ENCODE assay signal across 9 cellular contexts in the genomic region with DNA sequence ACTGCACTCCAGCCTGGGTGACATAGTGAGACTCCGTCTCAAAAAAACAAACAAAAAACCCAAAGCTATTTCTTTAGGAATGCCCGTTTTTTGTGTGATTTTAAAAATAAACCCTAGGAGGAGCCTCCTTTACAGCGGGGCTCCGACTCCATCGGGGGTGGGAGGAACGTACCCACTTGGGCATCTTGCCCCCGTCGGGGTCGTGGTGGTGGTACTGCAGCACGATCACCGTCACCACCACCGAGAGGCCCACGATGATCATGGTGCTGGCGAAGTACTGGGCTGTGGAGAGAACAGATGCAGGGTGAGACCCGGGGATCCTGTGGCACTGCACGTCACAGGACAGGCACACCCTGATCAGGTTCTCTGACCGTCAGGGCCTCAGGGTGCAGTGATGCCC. TPM values are rescaled to one million over a fixed set of nuclear protein-coding genes. Genes with fewer than 3 reads are reported as not detected.
A peak's percentile ranks its signal among the peaks of the same experiment; 100 is the strongest.
DNase-seq lines count a peak whose midpoint lies in the region; ATAC-seq and TF ChIP-seq lines count a peak whose summit lies in the region.
"Not testable (repeated sequence)": the region's sequence is repeated elsewhere in the genome, so short reads cannot be mapped to it uniquely, and the experiment has no call there.
"Had no signal": no experiment of that assay in that cellular context is flagged by ENCODE, and none has a peak within 500 bp of the region (broad histone marks: within the 10 kb centered on the region; RNA-seq: fewer than 3 reads in every experiment).

No MANE protein-coding gene starts in this region.

- not testable (repeated sequence) for H4K5ac ChIP-seq in H9 (ENCODE audit: insufficient read length, low read depth, low read length)

- H2BK120ac ChIP-seq in H9 (ENCODE audit: low read depth, low read length, poor library complexity, severe bottlenecking) = not testable (repeated sequence)

- not testable (repeated sequence) for H3K9ac ChIP-seq in H9 (ENCODE audit: extremely low read depth, insufficient read length, low read length)

- H3K9me3 ChIP-seq in H9 (ENCODE audit: control insufficient read depth, low read depth, low read length) = not testable (repeated sequence)

- H3K27ac ChIP-seq in H9 (ENCODE audit: insufficient read length, low read depth, low read length) = not testable (repeated sequence)

- not testable (repeated sequence) for ATAC-seq in Right ventricle myocardium superior (ENCODE audit: poor library complexity)
- ATAC-seq in sciatic nerve = peak; percentile 22

- H2BK15ac ChIP-seq in H9 (ENCODE audit: low read depth, low read length) = not testable (repeated sequence)

- TF ChIP-seq CTCF in H9 (conservative IDR thresholded peaks at IDR 0.05); type B pancreatic cell (conservative IDR thresholded peaks at IDR 0.05): not testable (repeated sequence)

- H2BK12ac ChIP-seq in H9 (ENCODE audit: insufficient read length, low read depth, low read length) = not testable (repeated sequence)

- H3K4me2 ChIP-seq in H9 (ENCODE audit: insufficient read depth, insufficient read length, low read length) = not testable (repeated sequence)

- not testable (repeated sequence) for H2AK5ac ChIP-seq in H9 (ENCODE audit: insufficient read length, low read length)

- H4K20me1 ChIP-seq in H9 (ENCODE audit: control insufficient read depth, insufficient read depth, insufficient read length) = not testable (repeated sequence)

- DNase-seq in H9 (peak; percentile 3), Right ventricle myocardium superior (peak; percentile 32), left kidney (ENCODE audit: low read depth, low spot score) (peak; percentile 0), mesenteric fat pad (ENCODE audit: low spot score) (peak; percentile 33), type B pancreatic cell (ENCODE audit: extremely low spot score, unreplicated experiment) (peak; percentile 68)
- peak; percentile 53 for DNase-seq in activated effector memory CD4-positive, alpha-beta T cell treated with anti-CD3 and anti-CD28 coated beads, Interleukin-2, amount 50 U/mL, for 16 hours
- DNase-seq in sciatic nerve (ENCODE audit: low spot score) = not testable (repeated sequence)

- not testable (repeated sequence) for H2BK20ac ChIP-seq in H9 (ENCODE audit: low read depth, low read length, poor library complexity, severe bottlenecking)

- intact Hi-C loops in Right ventricle myocardium superior (cut with DNase I); sciatic nerve (cut with DNase I): not testable (repeated sequence)

- not testable (repeated sequence) for H3K23me2 ChIP-seq in H9 (ENCODE audit: insufficient read length, low read depth, low read length, poor library complexity, severe bottlenecking)

- H2BK5ac ChIP-seq in H9 (ENCODE audit: insufficient read length, low read length) = not testable (repeated sequence)

- H3T11ph ChIP-seq in H9 (ENCODE audit: low read length) = not testable (repeated sequence)

- H3K9me3 Mint-ChIP-seq in H9, type B pancreatic cell: not testable (repeated sequence)

- H3K79me2 ChIP-seq in H9 (ENCODE audit: insufficient read depth, low read length) = not testable (repeated sequence)

- not testable (repeated sequence) for H3K4ac ChIP-seq in H9 (ENCODE audit: low read depth, low read length)

- not testable (repeated sequence) for H3K79me1 ChIP-seq in H9 (ENCODE audit: insufficient read depth, low read depth, low read length, poor library complexity, severe bottlenecking)

- no CpG with 5 or more reads among the region's 17 CpGs for WGBS in H9 (ENCODE audit: extremely low coverage, insufficient read length, low lambda C conversion rate)

- H3K4me3 Mint-ChIP-seq in H9, type B pancreatic cell: not testable (repeated sequence)

- H4K8ac ChIP-seq in H9 (replicated peaks; ENCODE audit: insufficient read length, low read depth, low read length) = not testable (repeated sequence)

- H2AFZ ChIP-seq in H9 (ENCODE audit: low read length) = not testable (repeated sequence)

- H3K56ac ChIP-seq in H9 (ENCODE audit: insufficient read length, low read depth, low read length) = not testable (repeated sequence)

- H3K4me1 ChIP-seq in H9 (ENCODE audit: insufficient read depth, low read length) = not testable (repeated sequence)

- not testable (repeated sequence) for H4K91ac ChIP-seq in H9 (ENCODE audit: insufficient read length, low read depth, low read length)

- H3K27ac Mint-ChIP-seq in H9, type B pancreatic cell: not testable (repeated sequence)

- H3K23ac ChIP-seq in H9 (ENCODE audit: insufficient read length, low read depth, low read length) = not testable (repeated sequence)

- not testable (repeated sequence) for H3K27me3 ChIP-seq in H9 (ENCODE audit: insufficient read depth, low read length)

- not testable (repeated sequence) for H3K4me1 Mint-ChIP-seq in H9; type B pancreatic cell (ENCODE audit: unreplicated experiment)

- not testable (repeated sequence) for H3K36me3 Mint-ChIP-seq in H9 (ENCODE audit: insufficient read depth in 1 of 3, low read depth in 3 of 3); type B pancreatic cell

- H3K27me3 Mint-ChIP-seq in H9 (ENCODE audit: low read depth); type B pancreatic cell: not testable (repeated sequence)

- not testable (repeated sequence) for H3K14ac ChIP-seq in H9 (ENCODE audit: insufficient read depth, low read length)

- H3K18ac ChIP-seq in H9 (ENCODE audit: insufficient read length, low read depth, low read length) = not testable (repeated sequence)

RNA-seq across cellular contexts. Expression of a gene that starts 26.1 kb away (rescaled TPM):
- total RNA-seq in H9 (2021) = 2.4 and 4.3 TPM in 2 replicates
- total RNA-seq in Right ventricle myocardium superior = 0.22 TPM
- total RNA-seq in mesenteric fat pad = 3.5 TPM
- 4.7 TPM for total RNA-seq in sciatic nerve
- 0.55 and 3.8 TPM in 2 replicates for total RNA-seq in type B pancreatic cell (ENCODE audit: low replicate concordance)
- total RNA-seq: Caco-2, HFFc6 had no signal

RNA-seq across cellular contexts. Expression of a gene that starts 46.8 kb away (rescaled TPM):
- 0.20 and 0.26 TPM in 2 replicates for total RNA-seq in H9 (2021)
- 4.3 TPM for total RNA-seq in Right ventricle myocardium superior
- total RNA-seq in mesenteric fat pad = 2.6 TPM
- 15.6 TPM for total RNA-seq in sciatic nerve
- 0.95 and 1.8 TPM in 2 replicates for total RNA-seq in type B pancreatic cell (ENCODE audit: low replicate concordance)
- total RNA-seq: Caco-2 had no signal
